1 cellular context compared by ENCODE assay signal in genomic region chr15:43440721-43441281, GRCh38.
TF ChIP-seq lines count a peak whose summit lies in the region.

No MANE protein-coding gene starts in this region.

TF ChIP-seq in SK-N-SH, 30 proteins besides CTCF, POLR2A, EP300 and RAD21 (continued from another document):
- TF ChIP-seq IRF3 (IDR thresholded peaks at IDR 0.05; ENCODE audit: low read depth, low read length) (no peak), SMC3 (IDR thresholded peaks at IDR 0.05; ENCODE audit: low read depth, low read length) (peak; percentile 46), TAF1 (IDR thresholded peaks at IDR 0.05; ENCODE audit: borderline replicate concordance, low read depth, low read length) (no peak), SIN3A (IDR thresholded peaks at IDR 0.05; ENCODE audit: borderline replicate concordance, low read depth, low read length) (peak; percentile 66; the same call in 1 of the 2 replicates), CHD2 (IDR thresholded peaks at IDR 0.05; ENCODE audit: low read length, partially characterized antibody) (no peak), RFX5 (IDR thresholded peaks at IDR 0.05; ENCODE audit: low read length) (no peak), JUND (IDR thresholded peaks at IDR 0.05) (peak; percentile 93), ZBTB33 (IDR thresholded peaks at IDR 0.05; ENCODE audit: borderline replicate concordance, low read depth) (no peak), RXRA (IDR thresholded peaks at IDR 0.05; ENCODE audit: borderline replicate concordance, low read depth) (peak; percentile 75; the same call in 1 of the 2 replicates)
